8 cellular contexts compared by ENCODE assay signal in the genomic region with DNA sequence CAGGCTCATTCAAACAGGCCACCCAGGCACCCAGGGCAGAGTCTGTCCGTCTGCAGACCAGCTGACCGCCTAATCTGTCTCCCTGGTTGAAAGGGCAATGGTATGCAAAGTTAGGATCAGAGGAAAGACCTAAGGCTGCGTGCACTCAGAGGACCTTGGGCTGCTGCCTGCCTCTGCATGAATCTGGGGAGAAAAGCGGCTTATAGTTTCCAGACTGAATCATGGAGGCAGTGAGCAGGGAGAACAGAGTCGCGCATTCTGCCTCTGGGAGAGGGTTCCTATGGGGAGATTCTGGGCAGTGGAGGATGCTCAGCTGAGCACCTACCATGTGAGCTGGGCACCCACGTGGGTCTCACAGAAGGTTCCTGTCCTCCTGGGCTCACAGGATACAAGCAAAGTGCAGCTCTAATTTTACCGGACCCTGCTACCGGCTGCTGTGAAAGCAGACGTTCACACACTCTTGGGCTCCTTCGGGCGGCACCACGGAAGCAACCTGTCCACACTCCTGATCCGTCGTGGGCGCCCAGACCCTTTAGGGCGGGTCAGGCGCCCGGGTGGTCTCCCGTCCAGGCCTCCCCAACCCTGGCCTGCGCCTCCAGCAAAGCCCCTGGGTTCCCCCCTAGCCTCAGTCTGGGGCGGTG. TPM values are rescaled to one million over a fixed set of nuclear protein-coding genes. Genes with fewer than 3 reads are reported as not detected.
DNase-seq lines count a peak whose midpoint lies in the region; ATAC-seq and TF ChIP-seq lines count a peak whose summit lies in the region.

No MANE protein-coding gene starts in this region.

- H3K27me3 Mint-ChIP-seq in activated naive CD8-positive, alpha-beta T cell treated with anti-CD3 and anti-CD28 coated beads, Interleukin-2, amount 10 ng/mL, durations not matched to agents 7 days and 5 days, result no peaks in the 10 kb centered on the region

- no peaks in the 10 kb centered on the region for H3K36me3 Mint-ChIP-seq in activated naive CD8-positive, alpha-beta T cell treated with anti-CD3 and anti-CD28 coated beads, Interleukin-2, amount 10 ng/mL, durations not matched to agents 7 days and 5 days

- H3K4me3 Mint-ChIP-seq in activated naive CD8-positive, alpha-beta T cell treated with anti-CD3 and anti-CD28 coated beads, Interleukin-2, amount 10 ng/mL, durations not matched to agents 7 days and 5 days, result peak overlapping the region; percentile 82

- DNase-seq in DMS79 treated with DMSO at 0.1 percent for 48 hours (lab: John Stamatoyannopoulos, UW) (peak; percentile 9), DMS79 (lab: John Stamatoyannopoulos, UW) (no peak), HAP-1 (ENCODE audit: low spot score in 2 of 2) (peak; percentile 26 to 61), MG63 (peak; percentile 36), right atrium auricular region (ENCODE audit: low spot score) (no peak), ureter (ENCODE audit: low spot score) (no peak)
- peak; percentile 47 for DNase-seq in activated naive CD8-positive, alpha-beta T cell treated with anti-CD3 and anti-CD28 coated beads, Interleukin-2, amount 10 ng/mL, durations not matched to agents 7 days and 5 days

- no peaks in the 10 kb centered on the region for H3K9me3 Mint-ChIP-seq in activated naive CD8-positive, alpha-beta T cell treated with anti-CD3 and anti-CD28 coated beads, Interleukin-2, amount 10 ng/mL, durations not matched to agents 7 days and 5 days

- H3K9me3 ChIP-seq in HAP-1, result peaks cover 4% of the 10 kb centered on the region; the same call in 1 of the 2 replicates
- H3K9me3 ChIP-seq in MG63, result no peaks in the 10 kb centered on the region
- H3K9me3 ChIP-seq in right atrium auricular region, result no peaks in the 10 kb centered on the region

- no peak overlapping the region for H3K9ac ChIP-seq in rectal smooth muscle tissue (ENCODE audit: low read length)

- peak overlapping the region; percentile 76 for H3K27ac Mint-ChIP-seq in activated naive CD8-positive, alpha-beta T cell treated with anti-CD3 and anti-CD28 coated beads, Interleukin-2, amount 10 ng/mL, durations not matched to agents 7 days and 5 days

- H3K27ac ChIP-seq in right atrium auricular region, result peak overlapping the region; percentile 69 to 73
- no peak overlapping the region for H3K27ac ChIP-seq in rectal smooth muscle tissue (ENCODE audit: low read depth, low read length)

- H3K27me3 ChIP-seq in HAP-1 (ENCODE audit: low read depth), result no peaks in the 10 kb centered on the region
- no peaks in the 10 kb centered on the region for H3K27me3 ChIP-seq in MG63
- no peaks in the 10 kb centered on the region for H3K27me3 ChIP-seq in right atrium auricular region
- H3K27me3 ChIP-seq in rectal smooth muscle tissue (ENCODE audit: control insufficient read depth, insufficient read depth, low read length), result no peaks in the 10 kb centered on the region

- POLR2A ChIA-PET in activated naive CD8-positive, alpha-beta T cell treated with anti-CD3 and anti-CD28 coated beads, Interleukin-2, amount 10 ng/mL, durations not matched to agents 7 days and 5 days (lab: Charles Lee), result interaction anchor here (1.0 kb wide), 2 partner anchors 51 to 474 kb away, joined by 3 read pairs; no protein-coding TSS in a partner anchor

- no peak for TF ChIP-seq CTCF in right atrium auricular region (IDR thresholded peaks at IDR 0.05)

- H3K36me3 ChIP-seq in HAP-1 (replicated peaks), result peaks cover 39% of the 10 kb centered on the region
- H3K36me3 ChIP-seq in MG63, result peaks cover 4% of the 10 kb centered on the region; the same call in 1 of the 2 replicates
- H3K36me3 ChIP-seq in right atrium auricular region, result no peaks in the 10 kb centered on the region
- no peaks in the 10 kb centered on the region for H3K36me3 ChIP-seq in rectal smooth muscle tissue (ENCODE audit: control insufficient read depth, insufficient read depth, low read length)

- H3K4me1 Mint-ChIP-seq in activated naive CD8-positive, alpha-beta T cell treated with anti-CD3 and anti-CD28 coated beads, Interleukin-2, amount 10 ng/mL, durations not matched to agents 7 days and 5 days, result peaks cover 31% of the 10 kb centered on the region

- peak overlapping the region; percentile 64 for H3K4me3 ChIP-seq in HAP-1
- H3K4me3 ChIP-seq in MG63, result peak overlapping the region; percentile 77
- peak overlapping the region; percentile 65 to 74 for H3K4me3 ChIP-seq in right atrium auricular region
- peak overlapping the region; percentile 88 for H3K4me3 ChIP-seq in rectal smooth muscle tissue (ENCODE audit: low read length)

- in situ Hi-C loops in HAP-1 (cut with MboI; ENCODE audit: low sequenced_read_pairs), result no loop called here

- peaks cover 24% of the 10 kb centered on the region for H3K4me1 ChIP-seq in HAP-1
- peaks cover 0 to 27% of the 10 kb centered on the region in 2 donors for H3K4me1 ChIP-seq in right atrium auricular region
- peaks cover 2% of the 10 kb centered on the region for H3K4me1 ChIP-seq in rectal smooth muscle tissue (ENCODE audit: control insufficient read depth, insufficient read depth, low read length)

- ATAC-seq in activated naive CD8-positive, alpha-beta T cell treated with anti-CD3 and anti-CD28 coated beads, Interleukin-2, amount 10 ng/mL, durations not matched to agents 7 days and 5 days (ENCODE audit: low read depth), result peak; percentile 25

RNA-seq across cellular contexts. Expression of gene SCARB1, which starts 0.8 kb away (rescaled TPM):
- 35.4 and 66.8 TPM in 2 replicates for total RNA-seq in MG63 (2014; rRNA removed; shearing (Covaris generic); ENCODE audit: low replicate concordance)
- total RNA-seq in activated naive CD8-positive, alpha-beta T cell treated with anti-CD3 and anti-CD28 coated beads, Interleukin-2, amount 10 ng/mL, durations not matched to agents 7 days and 5 days, result 10 to 100 TPM; 10.8 to 13.0 TPM
- 10 to 100 TPM; 14.9 to 22.6 TPM for total RNA-seq in right atrium auricular region
- 20.8 TPM for total RNA-seq in ureter

RNA-seq across cellular contexts. Expression of gene UBC, which starts 51.6 kb away (rescaled TPM):
- 1,042 and 1,166 TPM in 2 replicates for total RNA-seq in MG63 (2014; rRNA removed; shearing (Covaris generic); ENCODE audit: low replicate concordance)
- total RNA-seq in activated naive CD8-positive, alpha-beta T cell treated with anti-CD3 and anti-CD28 coated beads, Interleukin-2, amount 10 ng/mL, durations not matched to agents 7 days and 5 days, result 1,000 to 10,000 TPM; 1,024 to 1,046 TPM
- total RNA-seq in right atrium auricular region, result 1,000 to 10,000 TPM in 1 of 2 donors, 100 to 1,000 TPM in 1; 938 to 1,145 TPM
- total RNA-seq in ureter, result 1,015 TPM

Comparison
In these comparisons a context has a peak if more than half of its experiments do, and no peak if none do; other contexts are left out.
1. DNase-seq: peak in DMS79 treated with DMSO at 0.1 percent for 48 hours (single experiment), HAP-1 (2 of 2), MG63 (single experiment) and activated naive CD8-positive, alpha-beta T cell treated with anti-CD3 and anti-CD28 coated beads, Interleukin-2, amount 10 ng/mL, durations not matched to agents 7 days and 5 days (single experiment); none in DMS79 (single experiment), right atrium auricular region (single experiment) and ureter (single experiment).
2. Peak in every context shown above with its lines, with median percentiles within 50 percentile points of each other: H3K4me3 ChIP-seq.